In the genomic region with DNA sequence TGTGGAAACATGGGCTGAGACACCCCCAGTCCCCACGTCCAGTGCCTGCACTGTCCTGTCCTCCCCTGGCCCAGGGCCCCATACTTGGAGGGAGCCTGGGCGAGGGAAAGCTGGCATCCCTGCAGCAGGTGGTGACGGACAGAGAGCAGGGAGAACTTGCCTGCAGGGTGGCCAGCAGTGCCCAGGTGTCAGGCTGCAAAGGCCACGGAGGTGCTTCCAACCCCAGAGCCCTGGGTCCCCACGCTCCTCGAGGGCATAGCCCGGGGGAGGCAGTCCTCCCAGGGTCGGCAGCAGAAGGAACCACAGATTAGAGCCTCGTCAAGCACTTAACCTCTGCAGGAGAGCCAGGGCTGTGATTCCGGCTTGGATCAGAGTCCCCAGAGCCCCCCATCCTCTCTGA, we compare ENCODE assay signal across 12 cellular contexts.
DNase-seq lines count a peak whose midpoint lies in the region; ATAC-seq and TF ChIP-seq lines count a peak whose summit lies in the region.
"Had no signal": no experiment of that assay in that cellular context is flagged by ENCODE, and none has a peak within 500 bp of the region (broad histone marks: within the 10 kb centered on the region; RNA-seq: fewer than 3 reads in every experiment).

No MANE protein-coding gene starts in this region.

- H3K27ac Mint-ChIP-seq in dendritic cell treated with granulocyte-macrophage colony-stimulating factor and Interleukin-4, amounts not matched to agents 40 ng/mL and 50 ng/mL, for 4 days = no peak overlapping the region
- H3K27ac Mint-ChIP-seq in nephron progenitor cell = no peak overlapping the region

- H3K27ac ChIP-seq in right cardiac atrium (ENCODE audit: low read length) = no peak overlapping the region
- peak overlapping the region; percentile 17 to 75 for H3K27ac ChIP-seq in uterus
- H3K27ac ChIP-seq: colonic mucosa, HL-60, testis had no signal

- H3K36me3 ChIP-seq in uterus = no peaks in the 10 kb centered on the region
- H3K36me3 ChIP-seq: colonic mucosa had no signal

- H3K4me3 Mint-ChIP-seq in dendritic cell treated with granulocyte-macrophage colony-stimulating factor and Interleukin-4, amounts not matched to agents 40 ng/mL and 50 ng/mL, for 4 days = peak overlapping the region; percentile 22
- H3K4me3 Mint-ChIP-seq in nephron progenitor cell = peak overlapping the region; percentile 81

- peak; percentile 33 for ATAC-seq in Right ventricle myocardium inferior
- no peak for ATAC-seq in right cardiac atrium
- no peak for ATAC-seq in GM19324 (IDR thresholded peaks at IDR 0.05; ENCODE audit: low FRiP score, unreplicated experiment)
- ATAC-seq in GM21515 (IDR thresholded peaks at IDR 0.05; ENCODE audit: unreplicated experiment) = no peak

- DNase-seq in Right ventricle myocardium inferior (ENCODE audit: missing footprints) (no peak), right cardiac atrium (no peak), nephron progenitor cell (no peak), uterus (no peak), GF-D8 (lab: John Stamatoyannopoulos, UW) (no peak)
- DNase-seq: SIG-M5 had no signal

- H3K4me3 ChIP-seq in right cardiac atrium (ENCODE audit: low read length) (no peak overlapping the region), uterus (peak overlapping the region in 1 of 2 donors; percentile 72)

- H3K4me1 ChIP-seq in right cardiac atrium (ENCODE audit: control insufficient read depth, insufficient read depth, low read length) (peaks cover 2% of the 10 kb centered on the region), uterus (no peaks in the 10 kb centered on the region)

- H3K9me3 Mint-ChIP-seq in dendritic cell treated with granulocyte-macrophage colony-stimulating factor and Interleukin-4, amounts not matched to agents 40 ng/mL and 50 ng/mL, for 4 days = no peaks in the 10 kb centered on the region
- H3K9me3 Mint-ChIP-seq in nephron progenitor cell = no peaks in the 10 kb centered on the region

- intact Hi-C loops in Right ventricle myocardium inferior (cut with DNase I) (no loop called here), right cardiac atrium (cut with DNase I) (no loop called here), uterus (cut with DNase I; ENCODE audit: low total_unique reads) (no loop called here)
- intact Hi-C loops in dendritic cell treated with granulocyte-macrophage colony-stimulating factor and Interleukin-4, amounts not matched to agents 40 ng/mL and 50 ng/mL, for 4 days (cut with micrococcal nuclease) = no loop called here

- no peaks in the 10 kb centered on the region for H3K9me3 ChIP-seq in right cardiac atrium (ENCODE audit: control insufficient read depth, low read length)
- H3K9me3 ChIP-seq in uterus = no peaks in the 10 kb centered on the region
- H3K9me3 ChIP-seq: colonic mucosa, testis had no signal

- TF ChIP-seq CTCF in nephron progenitor cell (IDR thresholded peaks at IDR 0.05) (no peak), uterus (IDR thresholded peaks at IDR 0.05) (no peak)

- H3K27me3 Mint-ChIP-seq in dendritic cell treated with granulocyte-macrophage colony-stimulating factor and Interleukin-4, amounts not matched to agents 40 ng/mL and 50 ng/mL, for 4 days = peaks cover 5% of the 10 kb centered on the region
- peaks cover 30% of the 10 kb centered on the region for H3K27me3 Mint-ChIP-seq in nephron progenitor cell (ENCODE audit: low read depth, poor library complexity)

- peaks cover 15% of the 10 kb centered on the region for H3K4me1 Mint-ChIP-seq in dendritic cell treated with granulocyte-macrophage colony-stimulating factor and Interleukin-4, amounts not matched to agents 40 ng/mL and 50 ng/mL, for 4 days (ENCODE audit: low read depth)
- H3K4me1 Mint-ChIP-seq in nephron progenitor cell = peaks cover 40% of the 10 kb centered on the region

- no peaks in the 10 kb centered on the region for H3K36me3 Mint-ChIP-seq in dendritic cell treated with granulocyte-macrophage colony-stimulating factor and Interleukin-4, amounts not matched to agents 40 ng/mL and 50 ng/mL, for 4 days (ENCODE audit: low read depth)
- H3K36me3 Mint-ChIP-seq in nephron progenitor cell (ENCODE audit: low read depth) = no peaks in the 10 kb centered on the region

- 50% methylated on average over 10 of the region's 10 CpGs for WGBS in right cardiac atrium

- H3K27me3 ChIP-seq in right cardiac atrium (ENCODE audit: control insufficient read depth, insufficient read depth) (no peaks in the 10 kb centered on the region), uterus (no peaks in the 10 kb centered on the region)
- H3K27me3 ChIP-seq: colonic mucosa, testis had no signal

- TF ChIP-seq POLR2A in uterus (IDR thresholded peaks at IDR 0.05) = no peak
